19 cellular contexts compared by ENCODE assay signal in genomic region chr2:168060956-168061750, GRCh38.
A peak's percentile ranks its signal among the peaks of the same experiment; 100 is the strongest.
DNase-seq lines count a peak whose midpoint lies in the region; TF ChIP-seq lines count a peak whose summit lies in the region.
"Had no signal": no experiment of that assay in that cellular context is flagged by ENCODE, and none has a peak within 500 bp of the region (broad histone marks: within the 10 kb centered on the region; RNA-seq: fewer than 3 reads in every experiment).

No MANE protein-coding gene starts in this region.

- H3K9me3 Mint-ChIP-seq in chondrocyte (ENCODE audit: low read depth) = no peaks in the 10 kb centered on the region
- no peaks in the 10 kb centered on the region for H3K9me3 Mint-ChIP-seq in activated CD4-positive, alpha-beta T cell treated with anti-CD3 and anti-CD28 coated beads, Interleukin-2, amount 10 ng/mL, durations not matched to agents 24 days and 14 days
- H3K9me3 Mint-ChIP-seq: mesothelial cell of epicardium had no signal

- no peak overlapping the region for H3K4me3 ChIP-seq in AG04450 (ENCODE audit: low read depth, low read length)
- H3K4me3 ChIP-seq: BLaER1 treated with 17β-estradiol and CSF1 and Interleukin-3, amounts not matched to agents 10 nM and 100 nM; Peyer's patch had no signal

- H3K4me1 Mint-ChIP-seq in chondrocyte (ENCODE audit: low read depth) = peaks cover 27% of the 10 kb centered on the region
- no peaks in the 10 kb centered on the region for H3K4me1 Mint-ChIP-seq in activated CD4-positive, alpha-beta T cell treated with anti-CD3 and anti-CD28 coated beads, Interleukin-2, amount 10 ng/mL, durations not matched to agents 24 days and 14 days

- no peak overlapping the region for H3K27ac ChIP-seq in AG04450 (ENCODE audit: low read depth, low read length)
- H3K27ac ChIP-seq: Peyer's patch had no signal

- no peaks in the 10 kb centered on the region for H3K9me3 ChIP-seq in AG04450 (ENCODE audit: control insufficient read depth, insufficient read depth, low read length)
- H3K9me3 ChIP-seq: BLaER1 treated with 17β-estradiol and CSF1 and Interleukin-3, amounts not matched to agents 10 nM and 100 nM; Peyer's patch had no signal

- POLR2A ChIA-PET in AG04450 (lab: Yijun Ruan, JAX) = no interaction called here

- peak overlapping the region; percentile 90 for H3K27ac Mint-ChIP-seq in chondrocyte (ENCODE audit: unreplicated experiment)
- H3K27ac Mint-ChIP-seq in activated CD4-positive, alpha-beta T cell treated with anti-CD3 and anti-CD28 coated beads, Interleukin-2, amount 10 ng/mL, durations not matched to agents 24 days and 14 days = no peak overlapping the region
- H3K27ac Mint-ChIP-seq: mesothelial cell of epicardium, T-helper 17 cell had no signal

- no peaks in the 10 kb centered on the region for H3K27me3 Mint-ChIP-seq in chondrocyte (ENCODE audit: low read depth)
- no peaks in the 10 kb centered on the region for H3K27me3 Mint-ChIP-seq in activated CD4-positive, alpha-beta T cell treated with anti-CD3 and anti-CD28 coated beads, Interleukin-2, amount 10 ng/mL, durations not matched to agents 24 days and 14 days
- H3K27me3 Mint-ChIP-seq: T-helper 17 cell had no signal

- CTCF ChIA-PET in AG04450 (lab: Charles Lee) = interaction anchor here (1.4 to 1.9 kb wide), 2 partner anchors 57 to 58 kb away, joined by 6 to 8 read pairs; no protein-coding TSS in a partner anchor

- DNase-seq in AG04450 (ENCODE audit: low read depth, low spot score) (peak; percentile 7), HT1080 (ENCODE audit: low read depth) (peak; percentile 7), chondrocyte (ENCODE audit: low spot score) (no peak), lung microvascular endothelial cell (ENCODE audit: low read depth in 2 of 2) (peak; percentile 2 to 20), cerebellar nuclear complex (lab: John Stamatoyannopoulos, UW) (no peak), GDM1 (lab: John Stamatoyannopoulos, UW) (no peak)
- no peak for DNase-seq in activated CD4-positive, alpha-beta T cell treated with anti-CD3 and anti-CD28 coated beads, Interleukin-2, amount 10 ng/mL, durations not matched to agents 24 days and 14 days
- DNase-seq in activated CD4-positive, alpha-beta T cell treated with anti-CD3 and anti-CD28 coated beads for 1 hour = no peak
- DNase-seq: activated CD4-positive, alpha-beta T cell treated with anti-CD3 and anti-CD28 coated beads, Interleukin-2, amount 50 U/mL, for 1 hour; activated effector memory CD4-positive, alpha-beta T cell treated with anti-CD3 and anti-CD28 coated beads, Interleukin-2, amount 50 U/mL, for 16 hours; caudate nucleus; GF-D8; NCI-H1417; NCI-H510A; Peyer's patch; stimulated activated CD4-positive, alpha-beta T cell treated with anti-CD3 and anti-CD28 coated beads, Interleukin-2, amount 100 ng/mL, for 24 hours; T-helper 17 cell had no signal

- H3K27me3 ChIP-seq in AG04450 (ENCODE audit: control insufficient read depth, insufficient read depth, low read length) = no peaks in the 10 kb centered on the region
- H3K27me3 ChIP-seq: BLaER1 treated with 17β-estradiol and CSF1 and Interleukin-3, amounts not matched to agents 10 nM and 100 nM; Peyer's patch had no signal

- TF ChIP-seq CTCF in AG04450 (IDR thresholded peaks at IDR 0.05; ENCODE audit: low read depth, low read length) (no peak), chondrocyte (IDR thresholded peaks at IDR 0.05) (no peak)

- no peak overlapping the region for H3K4me3 Mint-ChIP-seq in chondrocyte (ENCODE audit: unreplicated experiment)
- H3K4me3 Mint-ChIP-seq in activated CD4-positive, alpha-beta T cell treated with anti-CD3 and anti-CD28 coated beads, Interleukin-2, amount 10 ng/mL, durations not matched to agents 24 days and 14 days = no peak overlapping the region
- H3K4me3 Mint-ChIP-seq: mesothelial cell of epicardium, T-helper 17 cell had no signal

- intact Hi-C loops in activated CD4-positive, alpha-beta T cell treated with anti-CD3 and anti-CD28 coated beads, Interleukin-2, amount 10 ng/mL, durations not matched to agents 24 days and 14 days (cut with micrococcal nuclease) = no loop called here

- peaks cover 12% of the 10 kb centered on the region for H3K36me3 Mint-ChIP-seq in chondrocyte (ENCODE audit: low read depth)
- H3K36me3 Mint-ChIP-seq in activated CD4-positive, alpha-beta T cell treated with anti-CD3 and anti-CD28 coated beads, Interleukin-2, amount 10 ng/mL, durations not matched to agents 24 days and 14 days (ENCODE audit: low read depth) = peaks cover 18% of the 10 kb centered on the region

Comparison
In these comparisons a context has a peak if more than half of its experiments do, and no peak if none do; other contexts are left out.
1. DNase-seq: peak in AG04450 (single experiment), HT1080 (single experiment) and lung microvascular endothelial cell (2 of 2); none in chondrocyte (single experiment), cerebellar nuclear complex (0 of 2), activated CD4-positive, alpha-beta T cell treated with anti-CD3 and anti-CD28 coated beads, Interleukin-2, amount 10 ng/mL, durations not matched to agents 24 days and 14 days (single experiment), activated CD4-positive, alpha-beta T cell treated with anti-CD3 and anti-CD28 coated beads for 1 hour (single experiment) and GDM1 (single experiment).